In genomic region chr11:22666320-22666699, GRCh38 we compare ENCODE assay signal across 8 cellular contexts. TPM values are rescaled to one million over a fixed set of nuclear protein-coding genes. Genes with fewer than 3 reads are reported as not detected.
DNase-seq lines count a peak whose midpoint lies in the region; ATAC-seq and TF ChIP-seq lines count a peak whose summit lies in the region.

GAS2 (plus strand) TSS chr11:22666611; CDS start chr11:22674870, 8,259 bp downstream.

- peaks cover 28 to 65% (median 39%) of the 10 kb centered on the region in 5 donors for H3K27me3 Mint-ChIP-seq in naive thymus-derived CD8-positive, alpha-beta T cell
- peaks cover 27% of the 10 kb centered on the region for H3K27me3 Mint-ChIP-seq in stimulated activated memory B cell treated with anti-CD40 and anti-IgM and Interleukin-4, amounts not matched to agents 10 μg/mL and 1 μg/mL and 100 μg/mL, for 72 hours

- no peak within 1 kb of the TSS for H3K27ac Mint-ChIP-seq in naive thymus-derived CD8-positive, alpha-beta T cell
- H3K27ac Mint-ChIP-seq in stimulated activated memory B cell treated with anti-CD40 and anti-IgM and Interleukin-4, amounts not matched to agents 10 μg/mL and 1 μg/mL and 100 μg/mL, for 72 hours: no peak within 1 kb of the TSS

- peaks cover 6 to 18% (median 11%) of the 10 kb centered on the region in 4 donors for H3K4me1 Mint-ChIP-seq in naive thymus-derived CD8-positive, alpha-beta T cell
- H3K4me1 Mint-ChIP-seq in stimulated activated memory B cell treated with anti-CD40 and anti-IgM and Interleukin-4, amounts not matched to agents 10 μg/mL and 1 μg/mL and 100 μg/mL, for 72 hours: peaks cover 13% of the 10 kb centered on the region

- no peaks in the 10 kb centered on the region for H3K9me3 Mint-ChIP-seq in naive thymus-derived CD8-positive, alpha-beta T cell
- H3K9me3 Mint-ChIP-seq in stimulated activated memory B cell treated with anti-CD40 and anti-IgM and Interleukin-4, amounts not matched to agents 10 μg/mL and 1 μg/mL and 100 μg/mL, for 72 hours: no peaks in the 10 kb centered on the region

- POLR2A ChIA-PET in naive thymus-derived CD8-positive, alpha-beta T cell (lab: Charles Lee): interaction anchor here (1.0 kb wide), 1 partner anchor 163 kb away, joined by 3 read pairs; the partner anchor contains the start of gene SVIP

- TF ChIP-seq CTCF in choroid plexus epithelial cell (conservative IDR thresholded peaks at IDR 0.05; ENCODE audit: low read depth, low read length) (no peak), GM20000 (IDR thresholded peaks at IDR 0.05; ENCODE audit: extremely low read depth, missing control alignments) (no peak)

- peak within 1 kb of the TSS; percentile 46 for H3K4me3 ChIP-seq in choroid plexus epithelial cell (ENCODE audit: low read depth, low read length)

- DNase-seq in choroid plexus epithelial cell (ENCODE audit: low read depth) (no peak), NOMO-1 treated with dmso at 0.1 percent for 144 hours (lab: John Stamatoyannopoulos, UW; ENCODE audit: unreplicated experiment) (no peak), GM20000 (ENCODE audit: low spot score) (no peak), NOMO-1 (lab: John Stamatoyannopoulos, UW; ENCODE audit: unreplicated experiment in 2 of 2) (no peak)
- DNase-seq in naive thymus-derived CD8-positive, alpha-beta T cell: no peak

- ATAC-seq in GM19324 (IDR thresholded peaks at IDR 0.05; ENCODE audit: low FRiP score, unreplicated experiment) (peak; percentile 24), HG03066 (IDR thresholded peaks at IDR 0.05; ENCODE audit: low read depth, unreplicated experiment) (peak; percentile 15)
- no peak for ATAC-seq in naive thymus-derived CD8-positive, alpha-beta T cell
- ATAC-seq in stimulated activated memory B cell treated with anti-CD40 and anti-IgM and Interleukin-4, amounts not matched to agents 10 μg/mL and 1 μg/mL and 100 μg/mL, for 72 hours: no peak

- H3K36me3 Mint-ChIP-seq in naive thymus-derived CD8-positive, alpha-beta T cell: peaks cover 0 to 3% (median 0%) of the 10 kb centered on the region in 3 donors
- H3K36me3 Mint-ChIP-seq in stimulated activated memory B cell treated with anti-CD40 and anti-IgM and Interleukin-4, amounts not matched to agents 10 μg/mL and 1 μg/mL and 100 μg/mL, for 72 hours: no peaks in the 10 kb centered on the region

- peak within 1 kb of the TSS; percentile 61 to 88 (median 76) for H3K4me3 Mint-ChIP-seq in naive thymus-derived CD8-positive, alpha-beta T cell
- H3K4me3 Mint-ChIP-seq in stimulated activated memory B cell treated with anti-CD40 and anti-IgM and Interleukin-4, amounts not matched to agents 10 μg/mL and 1 μg/mL and 100 μg/mL, for 72 hours: no peak within 1 kb of the TSS

RNA-seq across cellular contexts. Expression of gene GAS2, which starts in this region (rescaled TPM):
- 1 to 10 TPM; 5.7 to 6.0 TPM for total RNA-seq in naive thymus-derived CD8-positive, alpha-beta T cell
- 1 to 10 TPM; 2.9 to 5.0 (median 3.9) TPM for polyA plus RNA-seq in naive thymus-derived CD8-positive, alpha-beta T cell

Comparison
In these comparisons a context has a peak if more than half of its experiments do, and no peak if none do; other contexts are left out.
1. ATAC-seq: peak in GM19324 (single experiment) and HG03066 (single experiment); none in naive thymus-derived CD8-positive, alpha-beta T cell (0 of 2) and stimulated activated memory B cell treated with anti-CD40 and anti-IgM and Interleukin-4, amounts not matched to agents 10 μg/mL and 1 μg/mL and 100 μg/mL, for 72 hours (single experiment).